ENCODE assay signal across 2 cellular contexts in genomic region chr15:52098328-52098727, GRCh38.
TF ChIP-seq lines count a peak whose summit lies in the region.

No MANE protein-coding gene starts in this region.

TF ChIP-seq in GM23338, 12 proteins besides CTCF, POLR2A, EP300 and RAD21 (continued from another document):
- TF ChIP-seq ZNF462 (CRISPR knock-in tag; IDR thresholded peaks at IDR 0.05) (no peak), EZH2phosphoT487 (IDR thresholded peaks at IDR 0.05; ENCODE audit: unreplicated experiment) (no peak), REST (IDR thresholded peaks at IDR 0.05; ENCODE audit: unreplicated experiment) (no peak), POLR2AphosphoS5 (IDR thresholded peaks at IDR 0.05; ENCODE audit: low read depth) (no peak), STAT1 (IDR thresholded peaks at IDR 0.05; ENCODE audit: unreplicated experiment) (no peak), ETS1 (IDR thresholded peaks at IDR 0.05) (no peak)

TF ChIP-seq in K562, 482 proteins besides CTCF, POLR2A, EP300 and RAD21 (continued from another document):
- TF ChIP-seq IRF9 (tag; IDR thresholded peaks at IDR 0.05), result peak; percentile 82
